Comparison of ENCODE assay signal across 9 cellular contexts in the genomic region with DNA sequence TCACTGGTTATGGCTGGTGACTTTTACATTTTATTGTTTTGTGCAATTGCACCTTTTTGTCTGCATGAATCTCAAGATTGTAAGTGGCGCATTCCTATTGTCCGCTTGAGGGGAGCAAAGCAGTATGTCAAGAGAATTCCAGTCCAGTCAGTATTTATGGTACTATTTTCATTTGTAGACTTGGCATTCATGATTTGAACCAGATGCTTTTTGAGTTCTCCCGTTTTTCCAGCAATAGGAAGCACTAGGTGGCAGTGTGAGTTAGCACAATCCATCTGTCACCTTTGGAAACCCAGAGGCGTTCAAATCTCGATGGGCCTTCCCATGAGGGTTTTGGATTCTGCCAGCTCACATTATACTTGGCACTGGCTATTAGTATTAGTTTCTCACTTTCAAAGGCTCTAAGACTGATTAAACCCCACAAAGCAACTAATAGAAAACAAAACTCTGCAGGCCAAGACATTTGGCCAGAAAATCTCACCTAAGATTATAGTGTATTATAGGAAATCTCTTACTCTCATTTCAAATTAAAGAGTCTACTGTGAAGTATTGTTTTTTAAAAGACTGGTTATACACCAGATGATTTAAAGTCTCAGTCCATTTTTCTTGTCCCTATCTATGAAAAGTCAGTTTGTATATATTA. TPM values are rescaled to one million over a fixed set of nuclear protein-coding genes. Genes with fewer than 3 reads are reported as not detected.
A peak's percentile ranks its signal among the peaks of the same experiment; 100 is the strongest.
DNase-seq lines count a peak whose midpoint lies in the region; ATAC-seq and TF ChIP-seq lines count a peak whose summit lies in the region.
"Had no signal": no experiment of that assay in that cellular context is flagged by ENCODE, and none has a peak within 500 bp of the region (broad histone marks: within the 10 kb centered on the region; RNA-seq: fewer than 3 reads in every experiment).

No MANE protein-coding gene starts in this region.

- TF ChIP-seq CTCF in smooth muscle cell (IDR thresholded peaks at IDR 0.05; ENCODE audit: borderline replicate concordance, insufficient read depth, poor library complexity, severe bottlenecking): peak; percentile 55

- H3K9me3 ChIP-seq in HAP-1: no peaks in the 10 kb centered on the region
- H3K9me3 ChIP-seq in smooth muscle cell (replicated peaks; ENCODE audit: low read depth): no peaks in the 10 kb centered on the region

- in situ Hi-C loops in HAP-1 (cut with MboI; ENCODE audit: low sequenced_read_pairs): no loop called here
- in situ Hi-C loops in T47D (cut with HindIII; ENCODE audit: low pct_unique_long_range_greater_than_20kb, low sequenced_read_pairs): no loop called here

- ATAC-seq in GM19455 (IDR thresholded peaks at IDR 0.05; ENCODE audit: unreplicated experiment): no peak

- WGBS in smooth muscle cell (ENCODE audit: low lambda C conversion rate): 8% methylated on average over 5 of the region's 5 CpGs

- H3K4me3 ChIP-seq in HAP-1: peak overlapping the region; percentile 56
- H3K4me3 ChIP-seq in smooth muscle cell: peak overlapping the region; percentile 87

- H3K4me1 ChIP-seq in HAP-1: peaks cover 17% of the 10 kb centered on the region
- H3K4me1 ChIP-seq in smooth muscle cell (ENCODE audit: low read depth): peaks cover 20% of the 10 kb centered on the region

- H3K9ac ChIP-seq in smooth muscle cell (ENCODE audit: low read depth): peak overlapping the region; percentile 84

- DNase-seq in COLO668 (lab: John Stamatoyannopoulos, UW; ENCODE audit: unreplicated experiment) (peak; percentile 62), HAP-1 (ENCODE audit: low spot score in 2 of 2) (peak; percentile 57 to 62), NCI-H446 treated with DMSO at 0.1 percent for 48 hours (lab: John Stamatoyannopoulos, UW) (peak; percentile 84), T47D (ENCODE audit: low read depth in 1 of 2, low spot score in 1 of 2) (peak; percentile 76 to 81), iris pigment epithelial cell (ENCODE audit: low read depth) (peak; percentile 89), smooth muscle cell (lab: John Stamatoyannopoulos, UW; ENCODE audit: unreplicated experiment) (no peak), mesenteric fat pad (ENCODE audit: low spot score) (no peak)
- DNase-seq: activated B cell treated with CpG ODN at 0.5 μM for 24 hours had no signal

- H3K27ac ChIP-seq in smooth muscle cell (ENCODE audit: low read depth): peak overlapping the region; percentile 93

- peaks cover 61% of the 10 kb centered on the region for H3K79me2 ChIP-seq in smooth muscle cell (ENCODE audit: low read depth)

- H3K36me3 ChIP-seq in HAP-1 (replicated peaks) (peaks cover 31% of the 10 kb centered on the region), smooth muscle cell (ENCODE audit: low read depth) (peaks cover 14% of the 10 kb centered on the region)

- peaks cover 26% of the 10 kb centered on the region for H4K20me1 ChIP-seq in smooth muscle cell (ENCODE audit: low read depth)

- H3F3A ChIP-seq in smooth muscle cell (ENCODE audit: low read depth): peaks cover 33% of the 10 kb centered on the region

- H3K27me3 ChIP-seq in HAP-1 (ENCODE audit: low read depth): no peaks in the 10 kb centered on the region
- H3K27me3 ChIP-seq in smooth muscle cell (ENCODE audit: low read depth): no peaks in the 10 kb centered on the region

- H2AFZ ChIP-seq in smooth muscle cell (ENCODE audit: low read depth): no peak overlapping the region

- H3K4me2 ChIP-seq in smooth muscle cell: peak overlapping the region; percentile 87

RNA-seq across cellular contexts. Expression of a gene that starts 2.2 kb away (rescaled TPM):
- total RNA-seq in smooth muscle cell (91.4 and 107 TPM in 2 replicates), mesenteric fat pad (3.7 TPM)
- polyA plus RNA-seq in smooth muscle cell: 75.7 and 92.4 TPM in 2 replicates

Comparison
In these comparisons a context has a peak if more than half of its experiments do, and no peak if none do; other contexts are left out.
1. DNase-seq: peak in COLO668 (single experiment), HAP-1 (2 of 2), NCI-H446 treated with DMSO at 0.1 percent for 48 hours (single experiment), T47D (2 of 2) and iris pigment epithelial cell (single experiment); none in smooth muscle cell (single experiment) and mesenteric fat pad (single experiment).
2. RNA of a gene that starts 2.2 kb away (total RNA-seq): 91.4 to 107 TPM in smooth muscle cell; 3.7 TPM in mesenteric fat pad (single experiment); every median in the first group is over 10 times any median in the second.